Comparison of ENCODE assay signal across 8 cellular contexts in genomic region chr6:27668442-27669275, GRCh38.
DNase-seq lines count a peak whose midpoint lies in the region; ATAC-seq and TF ChIP-seq lines count a peak whose summit lies in the region.

No MANE protein-coding gene starts in this region.

- no peaks in the 10 kb centered on the region for H3K9me2 ChIP-seq in Karpas-422 (replicated peaks; ENCODE audit: insufficient read depth, low read length)

- H3K4me1 ChIP-seq in Karpas-422 (ENCODE audit: low read length), result peaks cover 6% of the 10 kb centered on the region

- no peaks in the 10 kb centered on the region for H4K20me1 ChIP-seq in Karpas-422 (ENCODE audit: insufficient read depth, low read depth, low read length)

- peak overlapping the region in 8 of 10 donors; percentile 26 to 72 (median 37) for H3K4me3 Mint-ChIP-seq in naive thymus-derived CD8-positive, alpha-beta T cell

- no peaks in the 10 kb centered on the region for H3K27me3 ChIP-seq in Karpas-422 (ENCODE audit: low read length)

- no peaks in the 10 kb centered on the region for H3K36me3 ChIP-seq in Karpas-422 (ENCODE audit: insufficient read depth, low read length)

- no peak overlapping the region for H3K4me2 ChIP-seq in Karpas-422 (ENCODE audit: low read depth, low read length, poor library complexity, severe bottlenecking)

- POLR2A ChIA-PET in naive thymus-derived CD8-positive, alpha-beta T cell (lab: Charles Lee), result interaction anchor here (1.2 kb wide), 1 partner anchor 14 kb away, joined by 4 read pairs; no protein-coding TSS in a partner anchor

- no peaks in the 10 kb centered on the region for H3K9me3 ChIP-seq in Karpas-422 (ENCODE audit: low read length)

- ATAC-seq in SK-N-SH treated with all-trans-retinoic acid at 6 μM for 48 hours (peak; percentile 37), HG03139 (IDR thresholded peaks at IDR 0.05; ENCODE audit: unreplicated experiment) (no peak), GM19455 (IDR thresholded peaks at IDR 0.05; ENCODE audit: unreplicated experiment) (no peak)
- no peak for ATAC-seq in naive thymus-derived CD8-positive, alpha-beta T cell

- H3K27ac ChIP-seq in Karpas-422 (ENCODE audit: low read length), result no peak overlapping the region

- no peak overlapping the region for H3K9ac ChIP-seq in Karpas-422 (ENCODE audit: low read length)

- peaks cover 48 to 92% (median 80%) of the 10 kb centered on the region in 5 donors for H3K27me3 Mint-ChIP-seq in naive thymus-derived CD8-positive, alpha-beta T cell

- H3K4me1 Mint-ChIP-seq in naive thymus-derived CD8-positive, alpha-beta T cell, result peaks cover 11 to 40% (median 20%) of the 10 kb centered on the region in 4 donors

- peaks cover 0 to 62% (median 40%) of the 10 kb centered on the region in 9 donors for H3K9me3 Mint-ChIP-seq in naive thymus-derived CD8-positive, alpha-beta T cell

- H2AFZ ChIP-seq in Karpas-422 (ENCODE audit: low read length), result no peak overlapping the region

- H3K36me3 Mint-ChIP-seq in naive thymus-derived CD8-positive, alpha-beta T cell, result peaks cover 9 to 41% (median 14%) of the 10 kb centered on the region in 3 donors

- H3K79me2 ChIP-seq in Karpas-422 (ENCODE audit: low read length), result no peaks in the 10 kb centered on the region

- no peak overlapping the region for H3K4me3 ChIP-seq in Karpas-422 (ENCODE audit: low read length)

- H3K27ac Mint-ChIP-seq in naive thymus-derived CD8-positive, alpha-beta T cell, result peak overlapping the region in 4 of 10 donors; percentile 41 to 95 (median 88)

- DNase-seq in EL, result peak; percentile 76
- DNase-seq in Karpas-422, result peak; percentile 84
- peak; percentile 73 for DNase-seq in cerebellar cortex (ENCODE audit: low spot score)
- DNase-seq in naive thymus-derived CD8-positive, alpha-beta T cell, result peak in 1 of 10 donors; percentile 23
- no peak for DNase-seq in AML-193 (lab: John Stamatoyannopoulos, UW)

TF ChIP-seq in SK-N-SH treated with all-trans-retinoic acid at 6 μM for 48 hours, 23 proteins besides CTCF, POLR2A, EP300 and RAD21:
- TF ChIP-seq ZFP3 (CRISPR knock-in tag; IDR thresholded peaks at IDR 0.05) (no peak), ISL1 (CRISPR knock-in tag; IDR thresholded peaks at IDR 0.05) (no peak), BACH2 (CRISPR knock-in tag; IDR thresholded peaks at IDR 0.05; ENCODE audit: borderline replicate concordance) (no peak), SNAI2 (CRISPR knock-in tag; IDR thresholded peaks at IDR 0.05) (no peak), TCF4 (CRISPR knock-in tag; IDR thresholded peaks at IDR 0.05; ENCODE audit: borderline replicate concordance) (no peak), ESRRG (CRISPR knock-in tag; IDR thresholded peaks at IDR 0.05) (no peak), CSDC2 (CRISPR knock-in tag; IDR thresholded peaks at IDR 0.05) (no peak), ZNF70 (CRISPR knock-in tag; IDR thresholded peaks at IDR 0.05) (no peak), CREB5 (CRISPR knock-in tag; IDR thresholded peaks at IDR 0.05; ENCODE audit: low read depth) (no peak)
TF ChIP-seq in SK-N-SH treated with all-trans-retinoic acid at 6 μM for 48 hours: peak in this region for 0.

Comparison
In these comparisons a context has a peak if more than half of its experiments do, and no peak if none do; other contexts are left out.
1. DNase-seq: peak in EL (single experiment), Karpas-422 (single experiment) and cerebellar cortex (single experiment); none in AML-193 (0 of 2).